16 cellular contexts compared by ENCODE assay signal in the genomic region with DNA sequence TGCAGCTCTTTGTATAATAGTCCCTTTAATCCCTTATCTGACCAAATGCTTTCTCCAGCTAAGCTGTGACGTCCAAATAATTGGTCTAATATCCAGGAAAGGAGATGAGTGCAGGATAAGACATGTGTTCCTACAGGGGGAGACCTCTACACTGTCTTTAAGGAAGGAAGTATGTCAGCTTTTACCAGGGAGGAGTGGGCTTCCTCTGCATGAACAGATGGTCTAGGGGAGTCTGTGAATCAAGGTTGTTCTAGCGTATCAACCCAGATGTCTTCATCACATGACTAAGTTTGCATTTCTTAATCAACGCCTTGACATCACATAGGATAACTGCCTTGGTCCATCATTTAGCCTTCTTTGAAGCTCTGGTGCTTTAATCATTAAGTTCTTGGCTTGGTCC.
"Had no signal": no experiment of that assay in that cellular context is flagged by ENCODE, and none has a peak within 500 bp of the region (broad histone marks: within the 10 kb centered on the region; RNA-seq: fewer than 3 reads in every experiment).

No MANE protein-coding gene starts in this region.

- H3K4me1 Mint-ChIP-seq: naive thymus-derived CD8-positive, alpha-beta T cell had no signal

- H3K4me1 ChIP-seq: heart left ventricle, stomach, transverse colon had no signal

- H3K27me3 ChIP-seq: heart left ventricle, neutrophil, stomach, transverse colon had no signal

- H3K36me3 ChIP-seq: heart left ventricle, neutrophil, stomach, thoracic aorta, transverse colon had no signal

- H3K9me3 ChIP-seq: heart left ventricle, neutrophil, stomach, thoracic aorta, transverse colon had no signal

- H3K27ac ChIP-seq: heart left ventricle, neutrophil, stomach, thoracic aorta, transverse colon had no signal

- H3K27ac Mint-ChIP-seq: naive thymus-derived CD8-positive, alpha-beta T cell had no signal

- H3K4me3 ChIP-seq: heart left ventricle, stomach, thoracic aorta, transverse colon had no signal

- H3K36me3 Mint-ChIP-seq: naive thymus-derived CD8-positive, alpha-beta T cell had no signal

- H3K27me3 Mint-ChIP-seq: naive thymus-derived CD8-positive, alpha-beta T cell had no signal

- H3K4me3 Mint-ChIP-seq: naive thymus-derived CD8-positive, alpha-beta T cell had no signal

- DNase-seq: effector memory CD4-positive, alpha-beta T cell; heart left ventricle; hippocampal formation; kidney glomerular epithelial cell; mammary epithelial cell; naive thymus-derived CD8-positive, alpha-beta T cell; posterior cingulate gyrus; stimulated activated naive CD4-positive, alpha-beta T cell; stomach; substantia nigra; transverse colon had no signal

- FAIRE-seq: endometrium, frontal cortex, islet of Langerhans had no signal
